Comparison of ENCODE assay signal across 1 cellular context in genomic region chr10:46001187-46001756, GRCh38.
TF ChIP-seq lines count a peak whose summit lies in the region.

No MANE protein-coding gene starts in this region.

TF ChIP-seq in K562, 482 proteins besides CTCF, POLR2A, EP300 and RAD21 (continued from another document):
- TF ChIP-seq, protein P1, sequence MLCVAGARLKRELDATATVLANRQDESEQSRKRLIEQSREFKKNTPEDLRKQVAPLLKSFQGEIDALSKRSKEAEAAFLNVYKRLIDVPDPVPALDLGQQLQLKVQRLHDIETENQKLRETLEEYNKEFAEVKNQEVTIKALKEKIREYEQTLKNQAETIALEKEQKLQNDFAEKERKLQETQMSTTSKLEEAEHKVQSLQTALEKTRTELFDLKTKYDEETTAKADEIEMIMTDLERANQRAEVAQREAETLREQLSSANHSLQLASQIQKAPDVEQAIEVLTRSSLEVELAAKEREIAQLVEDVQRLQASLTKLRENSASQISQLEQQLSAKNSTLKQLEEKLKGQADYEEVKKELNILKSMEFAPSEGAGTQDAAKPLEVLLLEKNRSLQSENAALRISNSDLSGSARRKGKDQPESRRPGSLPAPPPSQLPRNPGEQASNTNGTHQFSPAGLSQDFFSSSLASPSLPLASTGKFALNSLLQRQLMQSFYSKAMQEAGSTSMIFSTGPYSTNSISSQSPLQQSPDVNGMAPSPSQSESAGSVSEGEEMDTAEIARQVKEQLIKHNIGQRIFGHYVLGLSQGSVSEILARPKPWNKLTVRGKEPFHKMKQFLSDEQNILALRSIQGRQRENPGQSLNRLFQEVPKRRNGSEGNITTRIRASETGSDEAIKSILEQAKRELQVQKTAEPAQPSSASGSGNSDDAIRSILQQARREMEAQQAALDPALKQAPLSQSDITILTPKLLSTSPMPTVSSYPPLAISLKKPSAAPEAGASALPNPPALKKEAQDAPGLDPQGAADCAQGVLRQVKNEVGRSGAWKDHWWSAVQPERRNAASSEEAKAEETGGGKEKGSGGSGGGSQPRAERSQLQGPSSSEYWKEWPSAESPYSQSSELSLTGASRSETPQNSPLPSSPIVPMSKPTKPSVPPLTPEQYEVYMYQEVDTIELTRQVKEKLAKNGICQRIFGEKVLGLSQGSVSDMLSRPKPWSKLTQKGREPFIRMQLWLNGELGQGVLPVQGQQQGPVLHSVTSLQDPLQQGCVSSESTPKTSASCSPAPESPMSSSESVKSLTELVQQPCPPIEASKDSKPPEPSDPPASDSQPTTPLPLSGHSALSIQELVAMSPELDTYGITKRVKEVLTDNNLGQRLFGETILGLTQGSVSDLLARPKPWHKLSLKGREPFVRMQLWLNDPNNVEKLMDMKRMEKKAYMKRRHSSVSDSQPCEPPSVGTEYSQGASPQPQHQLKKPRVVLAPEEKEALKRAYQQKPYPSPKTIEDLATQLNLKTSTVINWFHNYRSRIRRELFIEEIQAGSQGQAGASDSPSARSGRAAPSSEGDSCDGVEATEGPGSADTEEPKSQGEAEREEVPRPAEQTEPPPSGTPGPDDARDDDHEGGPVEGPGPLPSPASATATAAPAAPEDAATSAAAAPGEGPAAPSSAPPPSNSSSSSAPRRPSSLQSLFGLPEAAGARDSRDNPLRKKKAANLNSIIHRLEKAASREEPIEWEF (CRISPR knock-in tag; IDR thresholded peaks at IDR 0.05): peak; percentile 95
